10 cellular contexts compared by ENCODE assay signal in genomic region chr6:137927777-137928218, GRCh38.
DNase-seq lines count a peak whose midpoint lies in the region; ATAC-seq lines count a peak whose summit lies in the region.
"Had no signal": no experiment of that assay in that cellular context is flagged by ENCODE, and none has a peak within 500 bp of the region (broad histone marks: within the 10 kb centered on the region; RNA-seq: fewer than 3 reads in every experiment).

No MANE protein-coding gene starts in this region.

- CTCF ChIA-PET in activated CD8-positive, alpha-beta T cell treated with anti-CD3 and anti-CD28 coated beads, Interleukin-2, amount 10 ng/mL, durations not matched to agents 7 days and 5 days (lab: Charles Lee) = interaction anchor here (0.7 to 3.8 kb wide), 23 partner anchors 12 to 223 kb away, joined by 3 to 49 read pairs (median 5); partner anchors contain the start of gene TNFAIP3

- H3K27me3 Mint-ChIP-seq in activated CD8-positive, alpha-beta T cell treated with anti-CD3 and anti-CD28 coated beads, Interleukin-2, amount 10 ng/mL, durations not matched to agents 7 days and 5 days (ENCODE audit: low read depth) = no peaks in the 10 kb centered on the region
- H3K27me3 Mint-ChIP-seq in stimulated activated naive B cell treated with anti-CD40 and anti-IgM and Interleukin-4, amounts not matched to agents 10 μg/mL and 1 μg/mL and 100 μg/mL, for 72 hours = no peaks in the 10 kb centered on the region

- peak overlapping the region; percentile 34; the same call in 1 of the 2 replicates for H3K4me3 ChIP-seq in GM08714 (ENCODE audit: low read length)

- H3K36me3 Mint-ChIP-seq in activated CD8-positive, alpha-beta T cell treated with anti-CD3 and anti-CD28 coated beads, Interleukin-2, amount 10 ng/mL, durations not matched to agents 7 days and 5 days (ENCODE audit: low read depth) = peaks cover 2% of the 10 kb centered on the region
- no peaks in the 10 kb centered on the region for H3K36me3 Mint-ChIP-seq in stimulated activated naive B cell treated with anti-CD40 and anti-IgM and Interleukin-4, amounts not matched to agents 10 μg/mL and 1 μg/mL and 100 μg/mL, for 72 hours

- H3K27ac Mint-ChIP-seq in activated CD8-positive, alpha-beta T cell treated with anti-CD3 and anti-CD28 coated beads, Interleukin-2, amount 10 ng/mL, durations not matched to agents 7 days and 5 days = peak overlapping the region; percentile 69
- peak overlapping the region; percentile 97 for H3K27ac Mint-ChIP-seq in stimulated activated naive B cell treated with anti-CD40 and anti-IgM and Interleukin-4, amounts not matched to agents 10 μg/mL and 1 μg/mL and 100 μg/mL, for 72 hours

- peak overlapping the region; percentile 52 for H3K4me3 Mint-ChIP-seq in activated CD8-positive, alpha-beta T cell treated with anti-CD3 and anti-CD28 coated beads, Interleukin-2, amount 10 ng/mL, durations not matched to agents 7 days and 5 days
- H3K4me3 Mint-ChIP-seq in stimulated activated naive B cell treated with anti-CD40 and anti-IgM and Interleukin-4, amounts not matched to agents 10 μg/mL and 1 μg/mL and 100 μg/mL, for 72 hours = peak overlapping the region; percentile 74 to 79
- H3K4me3 Mint-ChIP-seq: neural crest cell had no signal

- ATAC-seq in GM21528 (IDR thresholded peaks at IDR 0.05; ENCODE audit: low FRiP score, unreplicated experiment) = peak; percentile 82
- ATAC-seq in activated CD8-positive, alpha-beta T cell treated with anti-CD3 and anti-CD28 coated beads, Interleukin-2, amount 10 ng/mL, durations not matched to agents 7 days and 5 days = peak; percentile 99
- peak; percentile 94 to 96 for ATAC-seq in stimulated activated naive B cell treated with anti-CD40 and anti-IgM and Interleukin-4, amounts not matched to agents 10 μg/mL and 1 μg/mL and 100 μg/mL, for 72 hours (replicated peaks)
- ATAC-seq: Panc1 had no signal

- DNase-seq in LHCN-M2 (ENCODE audit: low read depth) (peak; percentile 3), iris pigment epithelial cell (ENCODE audit: low read depth) (peak; percentile 17), NCI-H446 (lab: John Stamatoyannopoulos, UW) (no peak), H4 (ENCODE audit: low spot score) (no peak)
- peak; percentile 87 for DNase-seq in activated CD8-positive, alpha-beta T cell treated with anti-CD3 and anti-CD28 coated beads, Interleukin-2, amount 10 ng/mL, durations not matched to agents 7 days and 5 days
- DNase-seq in stimulated activated naive B cell treated with anti-CD40 and anti-IgM and Interleukin-4, amounts not matched to agents 10 μg/mL and 1 μg/mL and 100 μg/mL, for 72 hours = peak; percentile 82

- peaks cover 45% of the 10 kb centered on the region for H3K4me1 Mint-ChIP-seq in activated CD8-positive, alpha-beta T cell treated with anti-CD3 and anti-CD28 coated beads, Interleukin-2, amount 10 ng/mL, durations not matched to agents 7 days and 5 days (ENCODE audit: low read depth)
- H3K4me1 Mint-ChIP-seq in stimulated activated naive B cell treated with anti-CD40 and anti-IgM and Interleukin-4, amounts not matched to agents 10 μg/mL and 1 μg/mL and 100 μg/mL, for 72 hours = peaks cover 58 to 84% of the 10 kb centered on the region in 2 donors

- H3K9me3 Mint-ChIP-seq in activated CD8-positive, alpha-beta T cell treated with anti-CD3 and anti-CD28 coated beads, Interleukin-2, amount 10 ng/mL, durations not matched to agents 7 days and 5 days (ENCODE audit: insufficient read depth) = no peaks in the 10 kb centered on the region
- H3K9me3 Mint-ChIP-seq in stimulated activated naive B cell treated with anti-CD40 and anti-IgM and Interleukin-4, amounts not matched to agents 10 μg/mL and 1 μg/mL and 100 μg/mL, for 72 hours = no peaks in the 10 kb centered on the region
- H3K9me3 Mint-ChIP-seq: neural crest cell had no signal

- POLR2A ChIA-PET in activated CD8-positive, alpha-beta T cell treated with anti-CD3 and anti-CD28 coated beads, Interleukin-2, amount 10 ng/mL, durations not matched to agents 7 days and 5 days (lab: Charles Lee) = interaction anchor here (0.6 to 2.1 kb wide), 9 partner anchors 10 to 431 kb away, joined by 3 to 11 read pairs (median 5); partner anchors contain the start of gene TNFAIP3

Comparison
In these comparisons a context has a peak if more than half of its experiments do, and no peak if none do; other contexts are left out.
1. DNase-seq: peak in LHCN-M2 (single experiment), activated CD8-positive, alpha-beta T cell treated with anti-CD3 and anti-CD28 coated beads, Interleukin-2, amount 10 ng/mL, durations not matched to agents 7 days and 5 days (single experiment), iris pigment epithelial cell (single experiment) and stimulated activated naive B cell treated with anti-CD40 and anti-IgM and Interleukin-4, amounts not matched to agents 10 μg/mL and 1 μg/mL and 100 μg/mL, for 72 hours (single experiment); none in NCI-H446 (0 of 2) and H4 (single experiment).
2. Peak in every context shown above with its lines, with median percentiles within 50 percentile points of each other: ATAC-seq.